Comparison of ENCODE assay signal across 10 cellular contexts in the genomic region with DNA sequence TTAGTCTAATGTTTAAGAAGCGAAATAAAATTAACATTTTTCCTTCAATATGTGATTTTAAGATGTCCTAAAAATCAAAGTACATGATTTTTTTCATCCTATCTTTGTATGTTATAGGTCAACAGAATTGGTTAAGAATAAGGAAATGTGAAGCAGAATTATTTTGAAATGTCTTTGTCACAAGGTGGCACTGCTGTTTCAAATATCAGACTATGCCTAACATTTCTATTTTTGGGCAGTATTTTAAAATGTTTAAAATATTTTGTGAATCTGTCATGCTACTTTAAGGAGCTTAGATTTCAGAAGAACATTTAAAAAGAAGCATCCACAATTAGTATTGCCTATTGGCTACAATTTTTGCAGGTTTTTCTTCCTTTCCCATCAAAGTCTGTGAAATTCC. TPM values are rescaled to one million over a fixed set of nuclear protein-coding genes. Genes with fewer than 3 reads are reported as not detected.
DNase-seq lines count a peak whose midpoint lies in the region; ATAC-seq and TF ChIP-seq lines count a peak whose summit lies in the region.
"Had no signal": no experiment of that assay in that cellular context is flagged by ENCODE, and none has a peak within 500 bp of the region (broad histone marks: within the 10 kb centered on the region; RNA-seq: fewer than 3 reads in every experiment).

No MANE protein-coding gene starts in this region.

- peak; percentile 44 for TF ChIP-seq CTCF in Loucy (conservative IDR thresholded peaks at IDR 0.05; ENCODE audit: low read length)
- peak; percentile 51 for TF ChIP-seq CTCF in VCaP (conservative IDR thresholded peaks at IDR 0.05)
- peak; percentile 59 for TF ChIP-seq CTCF in neural crest cell (conservative IDR thresholded peaks at IDR 0.05)
- peak in 1 of 3 experiments; percentile 21 for TF ChIP-seq CTCF in ascending aorta (IDR thresholded peaks at IDR 0.05)
- no peak for TF ChIP-seq CTCF in WERI-Rb-1 (IDR thresholded peaks at IDR 0.05; ENCODE audit: low read depth, low read length)

- H3K9me3 ChIP-seq in Loucy (ENCODE audit: insufficient read depth, low read depth, low read length): no peaks in the 10 kb centered on the region
- H3K9me3 ChIP-seq in ascending aorta: no peaks in the 10 kb centered on the region
- H3K9me3 ChIP-seq in WERI-Rb-1 (ENCODE audit: severe bottlenecking): no peaks in the 10 kb centered on the region

- H3K9me3 Mint-ChIP-seq in neural crest cell: no peaks in the 10 kb centered on the region
- H3K9me3 Mint-ChIP-seq: activated CD4-positive, alpha-beta T cell treated with anti-CD3 and anti-CD28 coated beads, Interleukin-2, amount 10 ng/mL, durations not matched to agents 24 days and 14 days had no signal

- no peak overlapping the region for H3K9ac ChIP-seq in Loucy (ENCODE audit: low read depth, low read length, poor library complexity, severe bottlenecking)

- no peaks in the 10 kb centered on the region for H3K36me3 Mint-ChIP-seq in neural crest cell (ENCODE audit: low read depth)

- H3K27ac Mint-ChIP-seq in neural crest cell (ENCODE audit: unreplicated experiment): no peak overlapping the region
- H3K27ac Mint-ChIP-seq: activated CD4-positive, alpha-beta T cell treated with anti-CD3 and anti-CD28 coated beads, Interleukin-2, amount 10 ng/mL, durations not matched to agents 24 days and 14 days had no signal

- no peaks in the 10 kb centered on the region for H4K20me1 ChIP-seq in Loucy (ENCODE audit: insufficient read depth, low read length, poor library complexity, severe bottlenecking)

- H3K4me3 ChIP-seq in Loucy (ENCODE audit: low read length, poor library complexity, severe bottlenecking): no peak overlapping the region
- no peak overlapping the region for H3K4me3 ChIP-seq in ascending aorta
- H3K4me3 ChIP-seq in WERI-Rb-1 (ENCODE audit: low read depth, low read length): no peak overlapping the region

- no peak overlapping the region for H3K27ac ChIP-seq in VCaP
- no peak overlapping the region for H3K27ac ChIP-seq in ascending aorta
- H3K27ac ChIP-seq in WERI-Rb-1: no peak overlapping the region

- H3K27me3 Mint-ChIP-seq in neural crest cell (ENCODE audit: low read depth): peaks cover 3% of the 10 kb centered on the region
- H3K27me3 Mint-ChIP-seq: activated CD4-positive, alpha-beta T cell treated with anti-CD3 and anti-CD28 coated beads, Interleukin-2, amount 10 ng/mL, durations not matched to agents 24 days and 14 days had no signal

- no peaks in the 10 kb centered on the region for H3K4me1 Mint-ChIP-seq in neural crest cell
- H3K4me1 Mint-ChIP-seq: activated CD4-positive, alpha-beta T cell treated with anti-CD3 and anti-CD28 coated beads, Interleukin-2, amount 10 ng/mL, durations not matched to agents 24 days and 14 days had no signal

- H3K79me2 ChIP-seq in Loucy (ENCODE audit: insufficient read depth, low read length): no peaks in the 10 kb centered on the region

- no peaks in the 10 kb centered on the region for H3K27me3 ChIP-seq in Loucy (ENCODE audit: insufficient read depth, low read length, poor library complexity, severe bottlenecking)
- H3K27me3 ChIP-seq in ascending aorta: no peaks in the 10 kb centered on the region
- no peaks in the 10 kb centered on the region for H3K27me3 ChIP-seq in WERI-Rb-1 (ENCODE audit: insufficient read depth, low read depth, severe bottlenecking)

- H3F3A ChIP-seq in Loucy (ENCODE audit: low read depth): no peaks in the 10 kb centered on the region

- H3K4me1 ChIP-seq in Loucy (ENCODE audit: insufficient read depth, low read length, poor library complexity, severe bottlenecking): no peaks in the 10 kb centered on the region
- no peaks in the 10 kb centered on the region for H3K4me1 ChIP-seq in ascending aorta

- intact Hi-C loops in ascending aorta (cut with DNase I): no loop called here

- no peaks in the 10 kb centered on the region for H3K36me3 ChIP-seq in Loucy (ENCODE audit: insufficient read depth, low read length)
- no peaks in the 10 kb centered on the region for H3K36me3 ChIP-seq in ascending aorta
- no peaks in the 10 kb centered on the region for H3K36me3 ChIP-seq in WERI-Rb-1

- no peak overlapping the region for H2AFZ ChIP-seq in Loucy (ENCODE audit: low read length)

- H3K4me3 Mint-ChIP-seq in neural crest cell: no peak overlapping the region
- H3K4me3 Mint-ChIP-seq: activated CD4-positive, alpha-beta T cell treated with anti-CD3 and anti-CD28 coated beads, Interleukin-2, amount 10 ng/mL, durations not matched to agents 24 days and 14 days had no signal

- no peak for ATAC-seq in GM19455 (IDR thresholded peaks at IDR 0.05; ENCODE audit: unreplicated experiment)

- H3K4me2 ChIP-seq in Loucy (ENCODE audit: low read depth, low read length, poor library complexity, severe bottlenecking): no peak overlapping the region

- DNase-seq in NCI-H1092 treated with DMSO at 0.1 percent for 48 hours (lab: John Stamatoyannopoulos, UW) (peak; percentile 19), NCI-H1092 (lab: John Stamatoyannopoulos, UW) (no peak), neural crest cell (ENCODE audit: low read depth, low spot score) (no peak), ascending aorta (ENCODE audit: low spot score in 2 of 2) (no peak), WERI-Rb-1 (no peak)
- DNase-seq: activated CD4-positive, alpha-beta T cell treated with anti-CD3 and anti-CD28 coated beads, Interleukin-2, amount 10 ng/mL, durations not matched to agents 24 days and 14 days; cerebellar nuclear complex had no signal

- no peaks in the 10 kb centered on the region for H3K9me2 ChIP-seq in Loucy (replicated peaks; ENCODE audit: low read depth, low read length)

RNA-seq across cellular contexts. Expression of a gene that starts 38.7 kb away (rescaled TPM):
- total RNA-seq in neural crest cell: not detected in 2 replicates
- not detected for total RNA-seq in ascending aorta
- total RNA-seq: activated CD4-positive, alpha-beta T cell treated with anti-CD3 and anti-CD28 coated beads, Interleukin-2, amount 10 ng/mL, durations not matched to agents 24 days and 14 days had no signal
